8 cellular contexts compared by ENCODE assay signal in genomic region chr6:26401389-26401986, GRCh38. TPM values are rescaled to one million over a fixed set of nuclear protein-coding genes. Genes with fewer than 3 reads are reported as not detected.
A peak's percentile ranks its signal among the peaks of the same experiment; 100 is the strongest.
DNase-seq lines count a peak whose midpoint lies in the region; ATAC-seq and TF ChIP-seq lines count a peak whose summit lies in the region.

No MANE protein-coding gene starts in this region.

- intact Hi-C loops in testis (cut with DNase I; ENCODE audit: low total_unique reads) = no loop called here

- peak overlapping the region; percentile 85 to 89 for H3K27ac ChIP-seq in testis

- H3K27me3 Mint-ChIP-seq in T-helper 2 cell treated with Interferon-gamma antibody and Interleukin-4, amounts not matched to agents 5 μg/mL and 100 μg/mL, for 36 hours (ENCODE audit: low read depth) = no peaks in the 10 kb centered on the region
- H3K27me3 Mint-ChIP-seq in activated T-cell treated with anti-CD3 and anti-CD28 coated beads, Interleukin-2, amount 50 U/mL, for 72 hours (ENCODE audit: low read depth) = no peaks in the 10 kb centered on the region
- peaks cover 3 to 9% (median 3%) of the 10 kb centered on the region in 3 donors for H3K27me3 Mint-ChIP-seq in immature natural killer cell (ENCODE audit: low read depth in 3 of 3)

- H3K4me1 Mint-ChIP-seq in T-helper 2 cell treated with Interferon-gamma antibody and Interleukin-4, amounts not matched to agents 5 μg/mL and 100 μg/mL, for 36 hours (ENCODE audit: low read depth) = peaks cover 33% of the 10 kb centered on the region
- H3K4me1 Mint-ChIP-seq in activated T-cell treated with anti-CD3 and anti-CD28 coated beads, Interleukin-2, amount 50 U/mL, for 72 hours (ENCODE audit: low read depth) = peaks cover 42% of the 10 kb centered on the region
- peaks cover 55 to 65% of the 10 kb centered on the region in 2 donors for H3K4me1 Mint-ChIP-seq in immature natural killer cell

- no peaks in the 10 kb centered on the region for H3K9me3 Mint-ChIP-seq in T-helper 2 cell treated with Interferon-gamma antibody and Interleukin-4, amounts not matched to agents 5 μg/mL and 100 μg/mL, for 36 hours
- H3K9me3 Mint-ChIP-seq in activated T-cell treated with anti-CD3 and anti-CD28 coated beads, Interleukin-2, amount 50 U/mL, for 72 hours = no peaks in the 10 kb centered on the region
- H3K9me3 Mint-ChIP-seq in immature natural killer cell = no peaks in the 10 kb centered on the region

- DNase-seq in T-helper 2 cell treated with Interferon-gamma antibody and Interleukin-4, amounts not matched to agents 5 μg/mL and 100 μg/mL, for 36 hours (ENCODE audit: low spot score) = no peak
- no peak for DNase-seq in T-helper 2 cell
- DNase-seq in activated T-cell treated with anti-CD3 and anti-CD28 coated beads, Interleukin-2, amount 50 U/mL, for 72 hours = no peak
- no peak for DNase-seq in immature natural killer cell
- DNase-seq in testis = no peak
- DNase-seq in DMS79 (lab: John Stamatoyannopoulos, UW) = no peak
- DNase-seq in T1000 (lab: John Stamatoyannopoulos, UW) = no peak

- peaks cover 8% of the 10 kb centered on the region for H3K4me1 ChIP-seq in testis

- peak overlapping the region; percentile 96 for H3K27ac Mint-ChIP-seq in T-helper 2 cell treated with Interferon-gamma antibody and Interleukin-4, amounts not matched to agents 5 μg/mL and 100 μg/mL, for 36 hours
- H3K27ac Mint-ChIP-seq in activated T-cell treated with anti-CD3 and anti-CD28 coated beads, Interleukin-2, amount 50 U/mL, for 72 hours = peak overlapping the region; percentile 100
- H3K27ac Mint-ChIP-seq in immature natural killer cell = peak overlapping the region; percentile 100

- peak; percentile 5 to 12 for ATAC-seq in activated T-cell treated with anti-CD3 and anti-CD28 coated beads, Interleukin-2, amount 50 U/mL, for 72 hours (replicated peaks in 1 of 2)
- ATAC-seq in GM19035 (IDR thresholded peaks at IDR 0.05; ENCODE audit: unreplicated experiment) = no peak

- H3K36me3 ChIP-seq in testis (ENCODE audit: low read depth, missing control alignments) = no peaks in the 10 kb centered on the region

- TF ChIP-seq CTCF in testis (IDR thresholded peaks at IDR 0.05) = no peak

- no peak for TF ChIP-seq POLR2A in testis (IDR thresholded peaks at IDR 0.05)

- no peaks in the 10 kb centered on the region for H3K9me3 ChIP-seq in testis

- H3K4me3 Mint-ChIP-seq in T-helper 2 cell treated with Interferon-gamma antibody and Interleukin-4, amounts not matched to agents 5 μg/mL and 100 μg/mL, for 36 hours = peak overlapping the region; percentile 97
- peak overlapping the region; percentile 90 to 97 for H3K4me3 Mint-ChIP-seq in activated T-cell treated with anti-CD3 and anti-CD28 coated beads, Interleukin-2, amount 50 U/mL, for 72 hours
- peak overlapping the region; percentile 98 to 100 (median 99) for H3K4me3 Mint-ChIP-seq in immature natural killer cell

- H3K4me3 ChIP-seq in testis = peak overlapping the region; percentile 56 to 70

- H3K27me3 ChIP-seq in testis = no peaks in the 10 kb centered on the region

- peaks cover 25% of the 10 kb centered on the region for H3K36me3 Mint-ChIP-seq in T-helper 2 cell treated with Interferon-gamma antibody and Interleukin-4, amounts not matched to agents 5 μg/mL and 100 μg/mL, for 36 hours (ENCODE audit: low read depth)
- H3K36me3 Mint-ChIP-seq in activated T-cell treated with anti-CD3 and anti-CD28 coated beads, Interleukin-2, amount 50 U/mL, for 72 hours (ENCODE audit: insufficient read depth in 2 of 2) = peaks cover 11 to 16% of the 10 kb centered on the region in 2 donors
- peaks cover 17 to 22% (median 17%) of the 10 kb centered on the region in 3 donors for H3K36me3 Mint-ChIP-seq in immature natural killer cell

- 41 to 43% methylated on average over 7 of the region's 7 CpGs for WGBS in testis, 2 donors

RNA-seq across cellular contexts. Expression of gene BTN3A1, which starts 0.6 kb away (rescaled TPM):
- 10 to 100 TPM; 57.3 to 62.8 TPM for total RNA-seq in activated T-cell treated with anti-CD3 and anti-CD28 coated beads, Interleukin-2, amount 50 U/mL, for 72 hours
- polyA plus RNA-seq in immature natural killer cell = 100 to 1,000 TPM in 1 of 3 donors, 10 to 100 TPM in 2; 57.3 to 117 (median 98.5) TPM
- 10 to 100 TPM; 10.6 to 14.7 TPM for total RNA-seq in testis
- polyA plus RNA-seq in testis (ENCODE audit: insufficient read depth, low read depth, low replicate concordance) = 15.9 TPM

RNA-seq across cellular contexts. Expression of gene BTN2A2, which starts 18.6 kb away (rescaled TPM):
- total RNA-seq in activated T-cell treated with anti-CD3 and anti-CD28 coated beads, Interleukin-2, amount 50 U/mL, for 72 hours = 10 to 100 TPM; 25.7 to 33.5 TPM
- polyA plus RNA-seq in immature natural killer cell = 10 to 100 TPM in 1 of 3 donors, 1 to 10 TPM in 2; 6.6 to 13.5 (median 7.5) TPM
- 10 to 100 TPM; 16.7 to 19.6 TPM for total RNA-seq in testis
- polyA plus RNA-seq in testis (ENCODE audit: insufficient read depth, low read depth, low replicate concordance) = 12.0 TPM

RNA-seq across cellular contexts. Expression of gene BTN3A2, which starts 36.5 kb away (rescaled TPM):
- total RNA-seq in activated T-cell treated with anti-CD3 and anti-CD28 coated beads, Interleukin-2, amount 50 U/mL, for 72 hours = 10 to 100 TPM; 51.9 to 72.0 TPM
- polyA plus RNA-seq in immature natural killer cell = 100 to 1,000 TPM; 122 to 227 (median 158) TPM
- total RNA-seq in testis = 10 to 100 TPM; 20.7 to 21.3 TPM
- 25.9 TPM for polyA plus RNA-seq in testis (ENCODE audit: insufficient read depth, low read depth, low replicate concordance)

RNA-seq across cellular contexts. Expression of gene BTN3A3, which starts 38.8 kb away (rescaled TPM):
- total RNA-seq in activated T-cell treated with anti-CD3 and anti-CD28 coated beads, Interleukin-2, amount 50 U/mL, for 72 hours = 10 to 100 TPM; 35.9 to 38.3 TPM
- polyA plus RNA-seq in immature natural killer cell (100 to 1,000 TPM in 2 of 3 donors, 10 to 100 TPM in 1; 49.5 to 113 (median 100) TPM), testis (ENCODE audit: insufficient read depth, low read depth, low replicate concordance) (15.2 TPM)
- 1 to 10 TPM; 7.3 to 7.6 TPM for total RNA-seq in testis

RNA-seq across cellular contexts. Expression of gene BTN2A1, which starts 56.3 kb away (rescaled TPM):
- total RNA-seq in activated T-cell treated with anti-CD3 and anti-CD28 coated beads, Interleukin-2, amount 50 U/mL, for 72 hours = 10 to 100 TPM; 24.3 to 25.7 TPM
- 10 to 100 TPM in 2 of 3 donors, 1 to 10 TPM in 1; 7.2 to 23.4 (median 16.7) TPM for polyA plus RNA-seq in immature natural killer cell
- total RNA-seq in testis = 10 to 100 TPM; 26.0 to 27.6 TPM
- polyA plus RNA-seq in testis (ENCODE audit: insufficient read depth, low read depth, low replicate concordance) = 27.9 TPM
